ENCODE assay signal across 1 cellular context in genomic region chr2:217988014-217988839, GRCh38.
A peak's percentile ranks its signal among the peaks of the same experiment; 100 is the strongest.
TF ChIP-seq lines count a peak whose summit lies in the region.

No MANE protein-coding gene starts in this region.

TF ChIP-seq in GM12878, 131 proteins besides CTCF, POLR2A, EP300 and RAD21 (continued from another document):
- no peak for TF ChIP-seq PRDM15 (CRISPR knock-in tag; IDR thresholded peaks at IDR 0.05)
- TF ChIP-seq SRF (IDR thresholded peaks at IDR 0.05; ENCODE audit: low read depth in 2 of 2, low read length in 2 of 2), result no peak
- TF ChIP-seq MAX (IDR thresholded peaks at IDR 0.05; ENCODE audit: low read depth, low read length), result no peak
- no peak for TF ChIP-seq CEBPZ (IDR thresholded peaks at IDR 0.05; ENCODE audit: low read depth, low read length)
- TF ChIP-seq SMC3 (IDR thresholded peaks at IDR 0.05; ENCODE audit: borderline replicate concordance, low read length), result peak; percentile 73
- no peak for TF ChIP-seq SIX5 (IDR thresholded peaks at IDR 0.05; ENCODE audit: low read depth, low read length, severe bottlenecking)
- TF ChIP-seq SUZ12 (IDR thresholded peaks at IDR 0.05; ENCODE audit: unreplicated experiment), result no peak
- TF ChIP-seq WRNIP1 (IDR thresholded peaks at IDR 0.05; ENCODE audit: borderline replicate concordance, low read depth, low read length), result no peak
- TF ChIP-seq BCLAF1 (IDR thresholded peaks at IDR 0.05), result no peak
- TF ChIP-seq HCFC1 (IDR thresholded peaks at IDR 0.05; ENCODE audit: low read length), result 0 out of 2 replicates have a peak, but pooled peaks have one; percentile 15
- no peak for TF ChIP-seq USF2 (IDR thresholded peaks at IDR 0.05; ENCODE audit: borderline replicate concordance, low read depth, low read length)
